ENCODE assay signal across 1 cellular context in the genomic region with DNA sequence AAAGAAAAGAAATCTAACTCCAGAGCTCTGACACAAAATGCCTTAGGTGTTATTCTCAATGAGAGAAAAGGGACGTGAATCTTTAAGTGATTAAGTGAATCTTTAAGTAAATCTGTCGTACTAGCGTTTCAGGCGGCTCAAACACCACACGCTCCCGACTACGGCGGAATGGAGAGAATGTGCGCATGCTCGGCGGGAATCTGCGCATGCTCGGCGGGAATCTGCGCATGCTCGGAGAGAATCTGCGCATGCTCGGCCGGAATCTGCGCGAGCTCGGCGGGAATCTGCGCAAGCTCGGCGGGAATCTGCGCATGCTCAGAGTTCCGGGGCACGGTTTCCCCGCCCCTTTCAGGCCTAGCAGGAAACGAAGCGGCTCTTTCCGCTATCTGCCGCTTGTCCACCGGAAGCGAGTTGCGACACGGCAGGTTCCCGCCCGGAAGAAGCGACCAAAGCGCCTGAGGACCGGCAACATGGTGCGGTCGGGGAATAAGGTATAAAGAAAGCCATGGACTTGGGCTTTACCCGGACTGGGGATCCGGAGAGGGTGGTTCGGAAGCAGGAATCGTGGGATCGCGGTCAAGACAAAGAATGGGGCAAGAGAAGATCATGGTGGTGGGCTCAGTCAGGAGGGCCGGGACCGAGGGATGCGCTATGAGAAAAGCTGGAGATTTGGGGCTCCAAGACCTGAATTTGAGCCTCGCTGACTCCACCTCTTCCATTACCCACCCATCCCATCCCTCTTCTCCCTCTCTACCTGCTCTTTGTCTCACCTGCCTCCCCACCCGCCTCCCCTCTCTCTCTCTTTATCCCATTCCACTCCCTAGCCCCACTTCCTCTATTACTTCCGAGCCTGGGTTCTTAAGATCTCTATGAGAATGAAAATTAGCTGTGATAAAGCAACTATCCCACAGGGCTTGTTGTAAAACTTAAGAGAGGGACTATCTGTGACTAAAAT.
TF ChIP-seq lines count a peak whose summit lies in the region.

TSS of gene XRCC5 (plus strand) at position 382 of the 955 bp plus-strand sequence. CDS start at position 471, 89 bp downstream.

TF ChIP-seq in GM23338, 12 proteins besides CTCF, POLR2A, EP300 and RAD21 (continued from another document):
- TF ChIP-seq ZNF462 (CRISPR knock-in tag; IDR thresholded peaks at IDR 0.05) (no peak), CREB1 (CRISPR knock-in tag; IDR thresholded peaks at IDR 0.05; ENCODE audit: low read depth) (no peak), STAT1 (IDR thresholded peaks at IDR 0.05; ENCODE audit: unreplicated experiment) (no peak)
